ENCODE assay signal across 16 cellular contexts in the genomic region with DNA sequence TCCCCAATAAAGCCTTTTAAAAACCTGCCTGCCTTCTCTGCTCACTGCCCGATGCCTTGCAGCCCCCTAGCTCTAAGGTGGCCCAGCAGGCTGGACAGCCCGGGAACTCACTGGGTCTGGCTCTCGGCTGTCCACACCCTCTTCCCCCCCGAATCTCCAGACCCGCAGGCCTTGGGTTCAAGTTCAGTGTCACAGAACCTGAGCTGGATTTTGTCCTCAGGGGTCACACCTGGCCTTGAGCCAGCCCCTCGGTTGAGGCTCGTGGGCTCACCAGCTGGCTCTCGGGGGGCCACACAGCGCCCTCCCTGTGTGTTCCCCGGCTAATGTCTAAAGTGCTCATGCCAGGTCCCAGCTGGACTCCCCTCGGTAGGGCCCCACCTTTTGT. TPM values are rescaled to one million over a fixed set of nuclear protein-coding genes. Genes with fewer than 3 reads are reported as not detected.
A peak's percentile ranks its signal among the peaks of the same experiment; 100 is the strongest.
DNase-seq lines count a peak whose midpoint lies in the region; ATAC-seq and TF ChIP-seq lines count a peak whose summit lies in the region.
"Had no signal": no experiment of that assay in that cellular context is flagged by ENCODE, and none has a peak within 500 bp of the region (broad histone marks: within the 10 kb centered on the region; RNA-seq: fewer than 3 reads in every experiment).

No MANE protein-coding gene starts in this region.

- ATAC-seq in GM23338 (no peak), T-helper 17 cell (no peak), HG02981 (IDR thresholded peaks at IDR 0.05; ENCODE audit: unreplicated experiment) (no peak), HG03571 (IDR thresholded peaks at IDR 0.05; ENCODE audit: unreplicated experiment) (no peak)

- H2AFZ ChIP-seq in GM23338: no peak overlapping the region

- DNase-seq in GM23338 (ENCODE audit: low spot score): no peak
- no peak for DNase-seq in T-helper 17 cell
- DNase-seq in spleen: no peak
- DNase-seq in stimulated activated naive CD4-positive, alpha-beta T cell (lab: John Stamatoyannopoulos, UW): no peak
- DNase-seq in AG08395 (ENCODE audit: low spot score): no peak
- DNase-seq: activated CD4-positive, alpha-beta T cell treated with anti-CD3 and anti-CD28 coated beads for 48 hours; hippocampal formation; T-helper 2 cell had no signal

- H3K9me2 ChIP-seq in GM23338 (ENCODE audit: insufficient read depth): no peaks in the 10 kb centered on the region

- WGBS in spleen, 5 donors: 55 to 78% (median 74%) methylated on average over 10 to 11 of the region's 11 CpGs

- H3K27ac Mint-ChIP-seq in GM23338 (no peak overlapping the region; the same call in 1 of the 2 replicates), T-helper 17 cell (no peak overlapping the region)
- H3K27ac Mint-ChIP-seq: stimulated activated naive CD8-positive, alpha-beta T cell treated with anti-CD3 and anti-CD28 coated beads, Interleukin-15, Interleukin-2, amounts not matched to agents 100 ng/mL and 50 ng/mL, for 24 hours had no signal

- no peak overlapping the region for H3K4me2 ChIP-seq in GM23338

- H3K9me3 Mint-ChIP-seq in GM23338: peaks cover 6% of the 10 kb centered on the region; the same call in 2 of the 3 replicates
- H3K9me3 Mint-ChIP-seq: stimulated activated naive CD8-positive, alpha-beta T cell treated with anti-CD3 and anti-CD28 coated beads, Interleukin-15, Interleukin-2, amounts not matched to agents 100 ng/mL and 50 ng/mL, for 24 hours had no signal

- H3K36me3 ChIP-seq in GM23338 (ENCODE audit: insufficient read depth) (peaks cover 15% of the 10 kb centered on the region), iPS-15b (ENCODE audit: control insufficient read depth, insufficient read depth, low read length) (peaks cover 78% of the 10 kb centered on the region), spleen (peaks cover 4 to 97% (median 89%) of the 10 kb centered on the region in 6 donors)

- peaks cover 14% of the 10 kb centered on the region for H3K79me2 ChIP-seq in GM23338 (replicated peaks; ENCODE audit: insufficient read depth)

- H4K20me1 ChIP-seq in GM23338 (replicated peaks; ENCODE audit: insufficient read depth): peaks cover 21% of the 10 kb centered on the region

- H3K27ac ChIP-seq in GM23338 (ENCODE audit: low read depth): peak overlapping the region; percentile 83
- H3K27ac ChIP-seq in spleen: peak overlapping the region; percentile 42 to 87 (median 79)

- H3K27me3 ChIP-seq in GM23338 (ENCODE audit: insufficient read depth) (no peaks in the 10 kb centered on the region), iPS-15b (ENCODE audit: control insufficient read depth, insufficient read depth, low read length) (no peaks in the 10 kb centered on the region), spleen (replicated peaks in 1 of 7) (no peaks in the 10 kb centered on the region)

- H3K36me3 Mint-ChIP-seq in GM23338 (ENCODE audit: low read depth): peaks cover 78% of the 10 kb centered on the region
- peaks cover 3% of the 10 kb centered on the region for H3K36me3 Mint-ChIP-seq in T-helper 17 cell (ENCODE audit: low read depth)

- peaks cover 48% of the 10 kb centered on the region for H3K27me3 Mint-ChIP-seq in GM23338 (ENCODE audit: insufficient read depth, low read depth, poor library complexity)
- H3K27me3 Mint-ChIP-seq in T-helper 17 cell: no peaks in the 10 kb centered on the region
- H3K27me3 Mint-ChIP-seq: stimulated activated naive CD8-positive, alpha-beta T cell treated with anti-CD3 and anti-CD28 coated beads, Interleukin-15, Interleukin-2, amounts not matched to agents 100 ng/mL and 50 ng/mL, for 24 hours had no signal

- no peak overlapping the region for H3K4me3 ChIP-seq in GM23338
- no peak overlapping the region for H3K4me3 ChIP-seq in iPS-15b (ENCODE audit: low read depth, low read length)
- H3K4me3 ChIP-seq in spleen: peak overlapping the region in 2 of 8 donors; percentile 10 to 42
- H3K4me3 ChIP-seq: coronary artery had no signal

- H3F3A ChIP-seq in GM23338 (replicated peaks; ENCODE audit: low read depth): peaks cover 68% of the 10 kb centered on the region

- intact Hi-C loops in spleen (cut with DNase I; ENCODE audit: low total_unique reads): no loop called here

- H3K4me1 ChIP-seq in GM23338 (ENCODE audit: insufficient read depth): peaks cover 5% of the 10 kb centered on the region
- H3K4me1 ChIP-seq in iPS-15b (ENCODE audit: control insufficient read depth, insufficient read depth, low read length): peaks cover 4% of the 10 kb centered on the region
- H3K4me1 ChIP-seq in spleen: peaks cover 8 to 83% (median 40%) of the 10 kb centered on the region in 6 donors

- H3K9me3 ChIP-seq in T-helper 17 cell (ENCODE audit: control insufficient read depth, low read length, poor library complexity, severe bottlenecking) (no peaks in the 10 kb centered on the region), iPS-15b (ENCODE audit: control insufficient read depth, insufficient read depth, low read length) (no peaks in the 10 kb centered on the region), spleen (no peaks in the 10 kb centered on the region)

- H3K4me3 Mint-ChIP-seq in GM23338 (no peak overlapping the region), T-helper 17 cell (peak overlapping the region; percentile 53)
- H3K4me3 Mint-ChIP-seq: stimulated activated naive CD8-positive, alpha-beta T cell treated with anti-CD3 and anti-CD28 coated beads, Interleukin-15, Interleukin-2, amounts not matched to agents 100 ng/mL and 50 ng/mL, for 24 hours had no signal

- no peak for TF ChIP-seq CTCF in GM23338 (conservative IDR thresholded peaks at IDR 0.05; ENCODE audit: low read depth in 2 of 2)
- TF ChIP-seq CTCF in spleen (IDR thresholded peaks at IDR 0.05 in 8 of 11, conservative IDR thresholded peaks at IDR 0.05 in 3 of 11): no peak

- H3K4me1 Mint-ChIP-seq in GM23338 (peaks cover 25% of the 10 kb centered on the region), T-helper 17 cell (peaks cover 12% of the 10 kb centered on the region)

- peak overlapping the region; percentile 24 for H3K9ac ChIP-seq in iPS-15b (ENCODE audit: low read depth, low read length)

- no peak for TF ChIP-seq POLR2A in spleen (IDR thresholded peaks at IDR 0.05)

TF ChIP-seq in GM23338, 12 proteins besides CTCF, POLR2A, EP300 and RAD21:
- no peak for TF ChIP-seq JUNB (IDR thresholded peaks at IDR 0.05; ENCODE audit: unreplicated experiment)
- peak; percentile 13 for TF ChIP-seq POLR2AphosphoS5 (IDR thresholded peaks at IDR 0.05; ENCODE audit: low read depth)
- TF ChIP-seq, protein P1, sequence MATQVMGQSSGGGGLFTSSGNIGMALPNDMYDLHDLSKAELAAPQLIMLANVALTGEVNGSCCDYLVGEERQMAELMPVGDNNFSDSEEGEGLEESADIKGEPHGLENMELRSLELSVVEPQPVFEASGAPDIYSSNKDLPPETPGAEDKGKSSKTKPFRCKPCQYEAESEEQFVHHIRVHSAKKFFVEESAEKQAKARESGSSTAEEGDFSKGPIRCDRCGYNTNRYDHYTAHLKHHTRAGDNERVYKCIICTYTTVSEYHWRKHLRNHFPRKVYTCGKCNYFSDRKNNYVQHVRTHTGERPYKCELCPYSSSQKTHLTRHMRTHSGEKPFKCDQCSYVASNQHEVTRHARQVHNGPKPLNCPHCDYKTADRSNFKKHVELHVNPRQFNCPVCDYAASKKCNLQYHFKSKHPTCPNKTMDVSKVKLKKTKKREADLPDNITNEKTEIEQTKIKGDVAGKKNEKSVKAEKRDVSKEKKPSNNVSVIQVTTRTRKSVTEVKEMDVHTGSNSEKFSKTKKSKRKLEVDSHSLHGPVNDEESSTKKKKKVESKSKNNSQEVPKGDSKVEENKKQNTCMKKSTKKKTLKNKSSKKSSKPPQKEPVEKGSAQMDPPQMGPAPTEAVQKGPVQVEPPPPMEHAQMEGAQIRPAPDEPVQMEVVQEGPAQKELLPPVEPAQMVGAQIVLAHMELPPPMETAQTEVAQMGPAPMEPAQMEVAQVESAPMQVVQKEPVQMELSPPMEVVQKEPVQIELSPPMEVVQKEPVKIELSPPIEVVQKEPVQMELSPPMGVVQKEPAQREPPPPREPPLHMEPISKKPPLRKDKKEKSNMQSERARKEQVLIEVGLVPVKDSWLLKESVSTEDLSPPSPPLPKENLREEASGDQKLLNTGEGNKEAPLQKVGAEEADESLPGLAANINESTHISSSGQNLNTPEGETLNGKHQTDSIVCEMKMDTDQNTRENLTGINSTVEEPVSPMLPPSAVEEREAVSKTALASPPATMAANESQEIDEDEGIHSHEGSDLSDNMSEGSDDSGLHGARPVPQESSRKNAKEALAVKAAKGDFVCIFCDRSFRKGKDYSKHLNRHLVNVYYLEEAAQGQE (IDR thresholded peaks at IDR 0.05; ENCODE audit: unreplicated experiment): no peak

RNA-seq across cellular contexts. Expression of a gene that starts 6.7 kb away (rescaled TPM):
- total RNA-seq in GM23338 (2014; rRNA removed; shearing (Covaris generic)): 81.4 and 99.6 TPM in 2 replicates
- 109 and 112 TPM in 2 replicates for polyA plus RNA-seq in GM23338 (2016; fragmentation: Nextera tagmentation; extraction: Ambion mirVana)
- 100 to 1,000 TPM; 170 to 196 TPM for total RNA-seq in T-helper 17 cell
- total RNA-seq in spleen: 100 to 1,000 TPM in 5 of 7 donors, 10 to 100 TPM in 2; 80.9 to 203 (median 111) TPM
- polyA plus RNA-seq in spleen: 100 to 1,000 TPM in 1 of 3 donors, 10 to 100 TPM in 2; 36.6 to 135 (median 66.2) TPM

RNA-seq across cellular contexts. Expression of a gene that starts 9.7 kb away (rescaled TPM):
- 194 and 209 TPM in 2 replicates for total RNA-seq in GM23338 (2014; rRNA removed; shearing (Covaris generic))
- polyA plus RNA-seq in GM23338 (2016; fragmentation: Nextera tagmentation; extraction: Ambion mirVana): 188 and 225 TPM in 2 replicates
- 100 to 1,000 TPM; 125 to 162 TPM for total RNA-seq in T-helper 17 cell
- total RNA-seq in spleen: 100 to 1,000 TPM in 3 of 7 donors, 10 to 100 TPM in 4; 69.6 to 127 (median 98.4) TPM
- 100 to 1,000 TPM in 1 of 3 donors, 10 to 100 TPM in 2; 61.4 to 120 (median 70.9) TPM for polyA plus RNA-seq in spleen

RNA-seq across cellular contexts. Expression of a gene that starts 16.4 kb away (rescaled TPM):
- total RNA-seq in GM23338 (2014; rRNA removed; shearing (Covaris generic)): 15.7 and 21.5 TPM in 2 replicates
- 28.0 and 28.6 TPM in 2 replicates for polyA plus RNA-seq in GM23338 (2016; fragmentation: Nextera tagmentation; extraction: Ambion mirVana)
- total RNA-seq in T-helper 17 cell: 10 to 100 TPM; 19.2 to 33.8 TPM
- 10 to 100 TPM in 6 of 7 donors, 1 to 10 TPM in 1; 8.7 to 27.8 (median 20.1) TPM for total RNA-seq in spleen
- 10 to 100 TPM; 11.6 to 24.8 (median 13.9) TPM for polyA plus RNA-seq in spleen

RNA-seq across cellular contexts. Expression of a gene that starts 16.8 kb away (rescaled TPM):
- 12.1 and 19.3 TPM in 2 replicates for total RNA-seq in GM23338 (2014; rRNA removed; shearing (Covaris generic))
- 39.5 and 43.1 TPM in 2 replicates for polyA plus RNA-seq in GM23338 (2016; fragmentation: Nextera tagmentation; extraction: Ambion mirVana)
- total RNA-seq in T-helper 17 cell: 10 to 100 TPM; 44.1 to 57.3 TPM
- 10 to 100 TPM; 26.8 to 53.5 (median 38.2) TPM for total RNA-seq in spleen
- polyA plus RNA-seq in spleen: 10 to 100 TPM; 20.8 to 39.8 (median 34.9) TPM

RNA-seq across cellular contexts. Expression of a gene that starts 36.0 kb away (rescaled TPM):
- 0.50 and 0.69 TPM in 2 replicates for total RNA-seq in GM23338 (2014; rRNA removed; shearing (Covaris generic))
- 0.57 and 0.60 TPM in 2 replicates for polyA plus RNA-seq in GM23338 (2016; fragmentation: Nextera tagmentation; extraction: Ambion mirVana)
- total RNA-seq in T-helper 17 cell: 100 to 1,000 TPM in 1 of 2 donors, 10 to 100 TPM in 1; 47.8 to 107 TPM
- 10 to 100 TPM in 1 of 7 donors, 1 to 10 TPM in 6; 1.1 to 20.2 (median 2.8) TPM for total RNA-seq in spleen
- polyA plus RNA-seq in spleen: 1 to 10 TPM; 3.9 to 9.3 (median 6.4) TPM
- total RNA-seq: MCF 10A, Right ventricle myocardium superior had no signal
- polyA plus RNA-seq: neural cell had no signal
